In the genomic region with DNA sequence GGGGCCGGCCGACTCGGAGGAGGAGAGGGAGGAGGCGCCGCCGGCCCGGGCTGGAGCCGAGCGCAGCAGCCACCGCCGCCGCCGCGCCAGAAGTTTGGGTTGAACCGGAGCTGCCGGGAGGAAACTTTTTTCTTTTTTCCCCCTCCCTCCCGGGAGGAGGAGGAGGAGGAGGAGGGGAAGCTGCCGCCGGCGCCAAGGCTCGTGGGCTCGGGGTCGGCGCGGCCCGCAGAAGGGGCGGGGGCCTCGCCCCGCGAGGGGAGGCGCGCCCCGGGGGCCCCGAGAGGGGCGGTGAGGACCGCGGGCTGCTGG, we compare ENCODE assay signal across 9 cellular contexts. TPM values are rescaled to one million over a fixed set of nuclear protein-coding genes. Genes with fewer than 3 reads are reported as not detected.
DNase-seq lines count a peak whose midpoint lies in the region; FAIRE-seq lines count a peak whose summit lies in the region.
"Had no signal": no experiment of that assay in that cellular context is flagged by ENCODE, and none has a peak within 500 bp of the region (broad histone marks: within the 10 kb centered on the region; RNA-seq: fewer than 3 reads in every experiment).

No MANE protein-coding gene starts in this region.

- H3K36me3 Mint-ChIP-seq in activated T-helper 1 cell treated with anti-CD3 and anti-CD28 coated beads, Interleukin-12 subunit alpha, Interleukin-12 subunit beta, Interleukin-2, Interleukin-4 antibody, amounts not matched to agents 30 ng/mL and 10 ng/mL and 1 ng/mL, durations not matched to agents 14 hours and 24 hours and 36 hours (ENCODE audit: low read depth): no peaks in the 10 kb centered on the region

- peak; percentile 74 for DNase-seq in H7
- DNase-seq in activated T-helper 1 cell treated with anti-CD3 and anti-CD28 coated beads, Interleukin-12 subunit alpha, Interleukin-12 subunit beta, Interleukin-2, Interleukin-4 antibody, amounts not matched to agents 30 ng/mL and 10 ng/mL and 1 ng/mL, durations not matched to agents 14 hours and 24 hours and 36 hours (ENCODE audit: low spot score): no peak
- DNase-seq in small intestine: no peak
- no peak for DNase-seq in superior temporal gyrus (ENCODE audit: extremely low spot score)
- no peak for DNase-seq in posterior cingulate gyrus
- DNase-seq in NCI-H2196 treated with DMSO at 0.1 percent for 48 hours (lab: John Stamatoyannopoulos, UW; ENCODE audit: unreplicated experiment): no peak
- DNase-seq in OCI-M2 (lab: John Stamatoyannopoulos, UW; ENCODE audit: unreplicated experiment): no peak
- DNase-seq: NCI-H2081 treated with DMSO at 0.1 percent for 48 hours had no signal

- H3K4me1 Mint-ChIP-seq in activated T-helper 1 cell treated with anti-CD3 and anti-CD28 coated beads, Interleukin-12 subunit alpha, Interleukin-12 subunit beta, Interleukin-2, Interleukin-4 antibody, amounts not matched to agents 30 ng/mL and 10 ng/mL and 1 ng/mL, durations not matched to agents 14 hours and 24 hours and 36 hours (ENCODE audit: low read depth): peaks cover 44% of the 10 kb centered on the region

- no peak overlapping the region for H3K27ac Mint-ChIP-seq in activated T-helper 1 cell treated with anti-CD3 and anti-CD28 coated beads, Interleukin-12 subunit alpha, Interleukin-12 subunit beta, Interleukin-2, Interleukin-4 antibody, amounts not matched to agents 30 ng/mL and 10 ng/mL and 1 ng/mL, durations not matched to agents 14 hours and 24 hours and 36 hours

- peak overlapping the region; percentile 61 for H3K4me3 Mint-ChIP-seq in activated T-helper 1 cell treated with anti-CD3 and anti-CD28 coated beads, Interleukin-12 subunit alpha, Interleukin-12 subunit beta, Interleukin-2, Interleukin-4 antibody, amounts not matched to agents 30 ng/mL and 10 ng/mL and 1 ng/mL, durations not matched to agents 14 hours and 24 hours and 36 hours

- FAIRE-seq in small intestine (lab: Jason Lieb, UNC): no peak

- 0 to 20% (median 1%) methylated on average over 1 to 36 of the region's 37 CpGs for WGBS in small intestine, 3 donors

- H3K4me1 ChIP-seq in iPS-15b (ENCODE audit: control insufficient read depth, insufficient read depth, low read length): peaks cover 16% of the 10 kb centered on the region
- H3K4me1 ChIP-seq in small intestine (ENCODE audit: control insufficient read depth in 2 of 2, insufficient read depth in 1 of 2, low read depth in 1 of 2, low read length in 1 of 2): peaks cover 0 to 6% of the 10 kb centered on the region in 2 donors

- H3K27me3 ChIP-seq in H7 (ENCODE audit: control insufficient read depth, insufficient read depth, low read length): no peaks in the 10 kb centered on the region
- H3K27me3 ChIP-seq in iPS-15b (ENCODE audit: control insufficient read depth, insufficient read depth, low read length): peaks cover 12% of the 10 kb centered on the region
- H3K27me3 ChIP-seq in small intestine (ENCODE audit: control insufficient read depth in 2 of 2, insufficient read depth in 2 of 2, low read length in 2 of 2): no peaks in the 10 kb centered on the region

- H3K27ac ChIP-seq in small intestine (ENCODE audit: low read depth in 1 of 2, low read length in 1 of 2): peak overlapping the region; percentile 9 to 92

- H3K27me3 Mint-ChIP-seq in activated T-helper 1 cell treated with anti-CD3 and anti-CD28 coated beads, Interleukin-12 subunit alpha, Interleukin-12 subunit beta, Interleukin-2, Interleukin-4 antibody, amounts not matched to agents 30 ng/mL and 10 ng/mL and 1 ng/mL, durations not matched to agents 14 hours and 24 hours and 36 hours (ENCODE audit: insufficient read depth): peaks cover 64% of the 10 kb centered on the region

- no peak overlapping the region for H3K9ac ChIP-seq in iPS-15b (ENCODE audit: low read depth, low read length)

- H3K36me3 ChIP-seq in H7 (replicated peaks; ENCODE audit: control insufficient read depth, insufficient read depth, low read length) (no peaks in the 10 kb centered on the region; the same call in 1 of the 2 replicates), iPS-15b (ENCODE audit: control insufficient read depth, insufficient read depth, low read length) (no peaks in the 10 kb centered on the region), small intestine (ENCODE audit: control insufficient read depth in 2 of 2, insufficient read depth in 2 of 2, low read length in 2 of 2) (no peaks in the 10 kb centered on the region)

- H3K4me3 ChIP-seq in H7 (ENCODE audit: insufficient read depth, low read depth, low read length): peak overlapping the region; percentile 88
- H3K4me3 ChIP-seq in iPS-15b (ENCODE audit: low read depth, low read length): peak overlapping the region; percentile 32
- peak overlapping the region; percentile 89 to 93 for H3K4me3 ChIP-seq in small intestine (ENCODE audit: low read depth in 1 of 2, low read length in 2 of 2)

- intact Hi-C loops in activated T-helper 1 cell treated with anti-CD3 and anti-CD28 coated beads, Interleukin-12 subunit alpha, Interleukin-12 subunit beta, Interleukin-2, Interleukin-4 antibody, amounts not matched to agents 30 ng/mL and 10 ng/mL and 1 ng/mL, durations not matched to agents 14 hours and 24 hours and 36 hours (cut with micrococcal nuclease): loop anchor here (1.0 to 5.0 kb wide), 8 partner anchors 46 to 729 kb away; partner anchors contain the start of genes FEZ2, GPATCH11, HEATR5B and STRN
- intact Hi-C loops in posterior cingulate gyrus (cut with DNase I): loop anchor here (5.0 kb wide), 3 partner anchors 106 to 241 kb away; partner anchors contain the start of gene FEZ2

- H3K9me3 ChIP-seq in iPS-15b (ENCODE audit: control insufficient read depth, insufficient read depth, low read length): no peaks in the 10 kb centered on the region
- no peaks in the 10 kb centered on the region for H3K9me3 ChIP-seq in small intestine (ENCODE audit: control insufficient read depth, low read depth)

- no peaks in the 10 kb centered on the region for H3K9me3 Mint-ChIP-seq in activated T-helper 1 cell treated with anti-CD3 and anti-CD28 coated beads, Interleukin-12 subunit alpha, Interleukin-12 subunit beta, Interleukin-2, Interleukin-4 antibody, amounts not matched to agents 30 ng/mL and 10 ng/mL and 1 ng/mL, durations not matched to agents 14 hours and 24 hours and 36 hours

RNA-seq across cellular contexts. Expression of gene CRIM1, which starts 0.3 kb away (rescaled TPM):
- 19.0 and 21.4 TPM in 2 replicates for total RNA-seq in H7 (2014; rRNA removed; shearing (Covaris generic))
- 15.3 and 17.6 TPM in 2 replicates for total RNA-seq in activated T-helper 1 cell treated with anti-CD3 and anti-CD28 coated beads, Interleukin-12 subunit alpha, Interleukin-12 subunit beta, Interleukin-2, Interleukin-4 antibody, amounts not matched to agents 30 ng/mL and 10 ng/mL and 1 ng/mL, durations not matched to agents 14 hours and 24 hours and 36 hours
- polyA plus RNA-seq in small intestine: 10 to 100 TPM in 1 of 3 donors, 1 to 10 TPM in 1, under 1 TPM in 1; 0.89 to 17.4 (median 1.1) TPM

Comparison
In these comparisons a context has a peak if more than half of its experiments do, and no peak if none do; other contexts are left out.
1. H3K4me3 ChIP-seq: peak in every context shown above with its lines; median percentile 91 in small intestine; 88 in H7; 32 in iPS-15b.